1 cellular context compared by ENCODE assay signal in the genomic region with DNA sequence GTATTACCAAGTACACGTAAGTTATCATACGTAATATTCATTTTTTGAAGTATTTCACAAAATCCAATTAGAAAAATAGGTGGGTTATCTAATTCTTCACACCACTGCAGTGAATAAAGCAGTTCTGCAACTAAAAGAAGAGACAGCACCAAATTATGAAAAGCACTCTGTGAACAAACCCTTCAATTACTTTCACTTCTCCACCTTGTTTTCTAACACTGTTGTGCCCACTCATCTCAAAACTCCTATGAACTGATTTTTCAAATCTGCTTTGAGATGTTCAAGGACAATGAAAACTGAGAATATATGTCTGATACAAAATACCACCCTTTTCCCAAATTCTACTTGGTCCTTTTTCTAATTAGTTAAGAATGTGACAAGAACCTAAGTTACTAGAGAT.
TF ChIP-seq lines count a peak whose summit lies in the region.

No MANE protein-coding gene starts in this region.

TF ChIP-seq in GM12878, 131 proteins besides CTCF, POLR2A, EP300 and RAD21:
- TF ChIP-seq, protein P1, sequence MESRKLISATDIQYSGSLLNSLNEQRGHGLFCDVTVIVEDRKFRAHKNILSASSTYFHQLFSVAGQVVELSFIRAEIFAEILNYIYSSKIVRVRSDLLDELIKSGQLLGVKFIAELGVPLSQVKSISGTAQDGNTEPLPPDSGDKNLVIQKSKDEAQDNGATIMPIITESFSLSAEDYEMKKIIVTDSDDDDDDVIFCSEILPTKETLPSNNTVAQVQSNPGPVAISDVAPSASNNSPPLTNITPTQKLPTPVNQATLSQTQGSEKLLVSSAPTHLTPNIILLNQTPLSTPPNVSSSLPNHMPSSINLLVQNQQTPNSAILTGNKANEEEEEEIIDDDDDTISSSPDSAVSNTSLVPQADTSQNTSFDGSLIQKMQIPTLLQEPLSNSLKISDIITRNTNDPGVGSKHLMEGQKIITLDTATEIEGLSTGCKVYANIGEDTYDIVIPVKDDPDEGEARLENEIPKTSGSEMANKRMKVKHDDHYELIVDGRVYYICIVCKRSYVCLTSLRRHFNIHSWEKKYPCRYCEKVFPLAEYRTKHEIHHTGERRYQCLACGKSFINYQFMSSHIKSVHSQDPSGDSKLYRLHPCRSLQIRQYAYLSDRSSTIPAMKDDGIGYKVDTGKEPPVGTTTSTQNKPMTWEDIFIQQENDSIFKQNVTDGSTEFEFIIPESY (IDR thresholded peaks at IDR 0.05) = no peak
- TF ChIP-seq, protein P2, sequence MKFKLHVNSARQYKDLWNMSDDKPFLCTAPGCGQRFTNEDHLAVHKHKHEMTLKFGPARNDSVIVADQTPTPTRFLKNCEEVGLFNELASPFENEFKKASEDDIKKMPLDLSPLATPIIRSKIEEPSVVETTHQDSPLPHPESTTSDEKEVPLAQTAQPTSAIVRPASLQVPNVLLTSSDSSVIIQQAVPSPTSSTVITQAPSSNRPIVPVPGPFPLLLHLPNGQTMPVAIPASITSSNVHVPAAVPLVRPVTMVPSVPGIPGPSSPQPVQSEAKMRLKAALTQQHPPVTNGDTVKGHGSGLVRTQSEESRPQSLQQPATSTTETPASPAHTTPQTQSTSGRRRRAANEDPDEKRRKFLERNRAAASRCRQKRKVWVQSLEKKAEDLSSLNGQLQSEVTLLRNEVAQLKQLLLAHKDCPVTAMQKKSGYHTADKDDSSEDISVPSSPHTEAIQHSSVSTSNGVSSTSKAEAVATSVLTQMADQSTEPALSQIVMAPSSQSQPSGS (IDR thresholded peaks at IDR 0.05; ENCODE audit: low read length) = no peak
- TF ChIP-seq, protein P3, sequence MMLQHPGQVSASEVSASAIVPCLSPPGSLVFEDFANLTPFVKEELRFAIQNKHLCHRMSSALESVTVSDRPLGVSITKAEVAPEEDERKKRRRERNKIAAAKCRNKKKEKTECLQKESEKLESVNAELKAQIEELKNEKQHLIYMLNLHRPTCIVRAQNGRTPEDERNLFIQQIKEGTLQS (IDR thresholded peaks at IDR 0.05; ENCODE audit: borderline replicate concordance, extremely low read depth, low read depth, low read length) = no peak
- TF ChIP-seq TARDBP (IDR thresholded peaks at IDR 0.05; ENCODE audit: borderline replicate concordance) (no peak), JUNB (IDR thresholded peaks at IDR 0.05) (peak; percentile 46), MYC (IDR thresholded peaks at IDR 0.05; ENCODE audit: insufficient read depth, insufficient read length, insufficient replicate concordance, low read length, severe bottlenecking) (no peak), NR2C2 (IDR thresholded peaks at IDR 0.05; ENCODE audit: borderline replicate concordance, control insufficient read depth, insufficient read length, low read depth) (no peak), TAF1 (IDR thresholded peaks at IDR 0.05; ENCODE audit: borderline replicate concordance, low read depth, low read length) (no peak), BRCA1 (IDR thresholded peaks at IDR 0.05; ENCODE audit: low read depth, low read length) (no peak), SREBF2 (IDR thresholded peaks at IDR 0.05; ENCODE audit: low read length) (no peak), SMARCA5 (IDR thresholded peaks at IDR 0.05) (no peak), NFYA (IDR thresholded peaks at IDR 0.05; ENCODE audit: borderline replicate concordance, low read depth, low read length) (no peak), SPI1 (IDR thresholded peaks at IDR 0.05; ENCODE audit: borderline replicate concordance, insufficient read depth, low read depth, low read length) (peak; percentile 72), MYB (IDR thresholded peaks at IDR 0.05; ENCODE audit: borderline replicate concordance, low read depth, low read length) (no peak), MTA2 (IDR thresholded peaks at IDR 0.05; ENCODE audit: low read depth) (peak; percentile 18; the same call in 1 of the 2 replicates), IKZF2 (IDR thresholded peaks at IDR 0.05) (peak in 1 of 2 experiments; percentile 24; a peak in 1 of 4 replicates), RB1 (IDR thresholded peaks at IDR 0.05; ENCODE audit: borderline replicate concordance) (no peak), HDGF (IDR thresholded peaks at IDR 0.05) (no peak), IRF4 (IDR thresholded peaks at IDR 0.05; ENCODE audit: low read depth, low read length) (0 out of 2 replicates have a peak, but pooled peaks have one; percentile 45), SREBF1 (IDR thresholded peaks at IDR 0.05; ENCODE audit: low read length) (no peak), JUND (IDR thresholded peaks at IDR 0.05; ENCODE audit: low read depth, low read length) (no peak), ZNF217 (IDR thresholded peaks at IDR 0.05) (no peak), EED (IDR thresholded peaks at IDR 0.05; ENCODE audit: low read depth) (no peak), KAT2A (conservative IDR thresholded peaks at IDR 0.05; ENCODE audit: control insufficient read depth, low read depth, low read length) (no peak)
- TF ChIP-seq, protein P4, sequence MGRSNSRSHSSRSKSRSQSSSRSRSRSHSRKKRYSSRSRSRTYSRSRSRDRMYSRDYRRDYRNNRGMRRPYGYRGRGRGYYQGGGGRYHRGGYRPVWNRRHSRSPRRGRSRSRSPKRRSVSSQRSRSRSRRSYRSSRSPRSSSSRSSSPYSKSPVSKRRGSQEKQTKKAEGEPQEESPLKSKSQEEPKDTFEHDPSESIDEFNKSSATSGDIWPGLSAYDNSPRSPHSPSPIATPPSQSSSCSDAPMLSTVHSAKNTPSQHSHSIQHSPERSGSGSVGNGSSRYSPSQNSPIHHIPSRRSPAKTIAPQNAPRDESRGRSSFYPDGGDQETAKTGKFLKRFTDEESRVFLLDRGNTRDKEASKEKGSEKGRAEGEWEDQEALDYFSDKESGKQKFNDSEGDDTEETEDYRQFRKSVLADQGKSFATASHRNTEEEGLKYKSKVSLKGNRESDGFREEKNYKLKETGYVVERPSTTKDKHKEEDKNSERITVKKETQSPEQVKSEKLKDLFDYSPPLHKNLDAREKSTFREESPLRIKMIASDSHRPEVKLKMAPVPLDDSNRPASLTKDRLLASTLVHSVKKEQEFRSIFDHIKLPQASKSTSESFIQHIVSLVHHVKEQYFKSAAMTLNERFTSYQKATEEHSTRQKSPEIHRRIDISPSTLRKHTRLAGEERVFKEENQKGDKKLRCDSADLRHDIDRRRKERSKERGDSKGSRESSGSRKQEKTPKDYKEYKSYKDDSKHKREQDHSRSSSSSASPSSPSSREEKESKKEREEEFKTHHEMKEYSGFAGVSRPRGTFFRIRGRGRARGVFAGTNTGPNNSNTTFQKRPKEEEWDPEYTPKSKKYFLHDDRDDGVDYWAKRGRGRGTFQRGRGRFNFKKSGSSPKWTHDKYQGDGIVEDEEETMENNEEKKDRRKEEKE (IDR thresholded peaks at IDR 0.05) = no peak
- TF ChIP-seq, protein P5, sequence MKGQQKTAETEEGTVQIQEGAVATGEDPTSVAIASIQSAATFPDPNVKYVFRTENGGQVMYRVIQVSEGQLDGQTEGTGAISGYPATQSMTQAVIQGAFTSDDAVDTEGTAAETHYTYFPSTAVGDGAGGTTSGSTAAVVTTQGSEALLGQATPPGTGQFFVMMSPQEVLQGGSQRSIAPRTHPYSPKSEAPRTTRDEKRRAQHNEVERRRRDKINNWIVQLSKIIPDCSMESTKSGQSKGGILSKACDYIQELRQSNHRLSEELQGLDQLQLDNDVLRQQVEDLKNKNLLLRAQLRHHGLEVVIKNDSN (IDR thresholded peaks at IDR 0.05; ENCODE audit: borderline replicate concordance, extremely low read length, insufficient read depth, low read depth, low read length) = no peak
- TF ChIP-seq, protein P6, sequence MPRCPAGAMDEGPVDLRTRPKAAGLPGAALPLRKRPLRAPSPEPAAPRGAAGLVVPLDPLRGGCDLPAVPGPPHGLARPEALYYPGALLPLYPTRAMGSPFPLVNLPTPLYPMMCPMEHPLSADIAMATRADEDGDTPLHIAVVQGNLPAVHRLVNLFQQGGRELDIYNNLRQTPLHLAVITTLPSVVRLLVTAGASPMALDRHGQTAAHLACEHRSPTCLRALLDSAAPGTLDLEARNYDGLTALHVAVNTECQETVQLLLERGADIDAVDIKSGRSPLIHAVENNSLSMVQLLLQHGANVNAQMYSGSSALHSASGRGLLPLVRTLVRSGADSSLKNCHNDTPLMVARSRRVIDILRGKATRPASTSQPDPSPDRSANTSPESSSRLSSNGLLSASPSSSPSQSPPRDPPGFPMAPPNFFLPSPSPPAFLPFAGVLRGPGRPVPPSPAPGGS (IDR thresholded peaks at IDR 0.05; ENCODE audit: borderline replicate concordance, insufficient read depth, low read depth, low read length, poor library complexity, severe bottlenecking) = no peak
- TF ChIP-seq, protein P7, sequence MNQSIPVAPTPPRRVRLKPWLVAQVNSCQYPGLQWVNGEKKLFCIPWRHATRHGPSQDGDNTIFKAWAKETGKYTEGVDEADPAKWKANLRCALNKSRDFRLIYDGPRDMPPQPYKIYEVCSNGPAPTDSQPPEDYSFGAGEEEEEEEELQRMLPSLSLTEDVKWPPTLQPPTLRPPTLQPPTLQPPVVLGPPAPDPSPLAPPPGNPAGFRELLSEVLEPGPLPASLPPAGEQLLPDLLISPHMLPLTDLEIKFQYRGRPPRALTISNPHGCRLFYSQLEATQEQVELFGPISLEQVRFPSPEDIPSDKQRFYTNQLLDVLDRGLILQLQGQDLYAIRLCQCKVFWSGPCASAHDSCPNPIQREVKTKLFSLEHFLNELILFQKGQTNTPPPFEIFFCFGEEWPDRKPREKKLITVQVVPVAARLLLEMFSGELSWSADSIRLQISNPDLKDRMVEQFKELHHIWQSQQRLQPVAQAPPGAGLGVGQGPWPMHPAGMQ (IDR thresholded peaks at IDR 0.05; ENCODE audit: borderline replicate concordance) = no peak
- TF ChIP-seq, protein P8, sequence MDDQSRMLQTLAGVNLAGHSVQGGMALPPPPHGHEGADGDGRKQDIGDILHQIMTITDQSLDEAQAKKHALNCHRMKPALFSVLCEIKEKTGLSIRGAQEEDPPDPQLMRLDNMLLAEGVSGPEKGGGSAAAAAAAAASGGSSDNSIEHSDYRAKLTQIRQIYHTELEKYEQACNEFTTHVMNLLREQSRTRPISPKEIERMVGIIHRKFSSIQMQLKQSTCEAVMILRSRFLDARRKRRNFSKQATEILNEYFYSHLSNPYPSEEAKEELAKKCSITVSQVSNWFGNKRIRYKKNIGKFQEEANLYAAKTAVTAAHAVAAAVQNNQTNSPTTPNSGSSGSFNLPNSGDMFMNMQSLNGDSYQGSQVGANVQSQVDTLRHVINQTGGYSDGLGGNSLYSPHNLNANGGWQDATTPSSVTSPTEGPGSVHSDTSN (IDR thresholded peaks at IDR 0.05; ENCODE audit: insufficient replicate concordance, low read depth, low read length) = no peak
